Comparison of ENCODE assay signal across 11 cellular contexts in genomic region chr5:59238126-59238902, GRCh38.
DNase-seq lines count a peak whose midpoint lies in the region; ATAC-seq and TF ChIP-seq lines count a peak whose summit lies in the region.
"Had no signal": no experiment of that assay in that cellular context is flagged by ENCODE, and none has a peak within 500 bp of the region (broad histone marks: within the 10 kb centered on the region; RNA-seq: fewer than 3 reads in every experiment).

No MANE protein-coding gene starts in this region.

- WGBS in gastroesophageal sphincter (ENCODE audit: low coverage in 1 of 2), 2 donors, result 81 to 85% methylated on average over 3 of the region's 3 CpGs

- no peak overlapping the region for H3K27ac Mint-ChIP-seq in T-helper 17 cell

- H3K4me3 Mint-ChIP-seq in T-helper 17 cell, result no peak overlapping the region

- no peaks in the 10 kb centered on the region for H4K20me1 ChIP-seq in osteoblast (ENCODE audit: insufficient read depth, low read length)

- ATAC-seq in GM18498 (IDR thresholded peaks at IDR 0.05; ENCODE audit: unreplicated experiment), result peak; percentile 57
- peak; percentile 96 for ATAC-seq in GM18870 (IDR thresholded peaks at IDR 0.05; ENCODE audit: unreplicated experiment)
- peak; percentile 87 for ATAC-seq in HG02642 (IDR thresholded peaks at IDR 0.05; ENCODE audit: poor library complexity, unreplicated experiment)
- peak; percentile 62 for ATAC-seq in T-helper 17 cell
- ATAC-seq in gastroesophageal sphincter, result no peak

- no peak overlapping the region for H3K4me2 ChIP-seq in osteoblast (ENCODE audit: insufficient read depth, low read length)

- DNase-seq in T-helper 17 cell (no peak), NCI-H1092 (lab: John Stamatoyannopoulos, UW) (no peak), osteoblast (ENCODE audit: insufficient read length, low spot score, missing footprints) (no peak)
- DNase-seq: foreskin fibroblast, islet precursor cell, NCI-H2227 treated with DMSO at 0.1 percent for 48 hours, OCI-M1 had no signal

- H3K27me3 ChIP-seq in gastroesophageal sphincter, result no peaks in the 10 kb centered on the region
- H3K27me3 ChIP-seq in osteoblast (ENCODE audit: insufficient read depth, low read length), result no peaks in the 10 kb centered on the region

- H3K4me1 ChIP-seq in gastroesophageal sphincter (peaks cover 0 to 56% (median 7%) of the 10 kb centered on the region in 3 donors), osteoblast (ENCODE audit: insufficient read depth, low read length) (peaks cover 16% of the 10 kb centered on the region)

- no peaks in the 10 kb centered on the region for H3K79me2 ChIP-seq in osteoblast (ENCODE audit: insufficient read depth, low read length)

- H3K36me3 ChIP-seq in gastroesophageal sphincter, result no peaks in the 10 kb centered on the region
- no peaks in the 10 kb centered on the region for H3K36me3 ChIP-seq in osteoblast (ENCODE audit: insufficient read depth, low read length)

- TF ChIP-seq POLR2A in gastroesophageal sphincter (IDR thresholded peaks at IDR 0.05), result no peak

- no peak overlapping the region for H3K4me3 ChIP-seq in gastroesophageal sphincter
- H3K4me3 ChIP-seq in osteoblast (ENCODE audit: insufficient read depth, low read length), result no peak overlapping the region

- no peak overlapping the region for H3K27ac ChIP-seq in gastroesophageal sphincter
- H3K27ac ChIP-seq in osteoblast (ENCODE audit: low read depth, low read length), result no peak overlapping the region

- TF ChIP-seq EP300 in gastroesophageal sphincter (IDR thresholded peaks at IDR 0.05), result no peak

- H3K36me3 Mint-ChIP-seq in T-helper 17 cell (ENCODE audit: low read depth), result peaks cover 2% of the 10 kb centered on the region

- peaks cover 4% of the 10 kb centered on the region for H3K4me1 Mint-ChIP-seq in T-helper 17 cell

- no peaks in the 10 kb centered on the region for H3K9me3 ChIP-seq in T-helper 17 cell (ENCODE audit: control insufficient read depth, low read length, poor library complexity, severe bottlenecking)
- H3K9me3 ChIP-seq in gastroesophageal sphincter, result no peaks in the 10 kb centered on the region
- H3K9me3 ChIP-seq in osteoblast (ENCODE audit: low read depth, low read length), result no peaks in the 10 kb centered on the region

- no peak for TF ChIP-seq CTCF in gastroesophageal sphincter (IDR thresholded peaks at IDR 0.05)
- TF ChIP-seq CTCF in osteoblast (IDR thresholded peaks at IDR 0.05; ENCODE audit: extremely low read depth, low read depth, low read length), result no peak

- peaks cover 49% of the 10 kb centered on the region for H3K27me3 Mint-ChIP-seq in T-helper 17 cell

- H2AFZ ChIP-seq in osteoblast (ENCODE audit: low read length), result no peak overlapping the region
